ENCODE assay signal across 1 cellular context in the genomic region with DNA sequence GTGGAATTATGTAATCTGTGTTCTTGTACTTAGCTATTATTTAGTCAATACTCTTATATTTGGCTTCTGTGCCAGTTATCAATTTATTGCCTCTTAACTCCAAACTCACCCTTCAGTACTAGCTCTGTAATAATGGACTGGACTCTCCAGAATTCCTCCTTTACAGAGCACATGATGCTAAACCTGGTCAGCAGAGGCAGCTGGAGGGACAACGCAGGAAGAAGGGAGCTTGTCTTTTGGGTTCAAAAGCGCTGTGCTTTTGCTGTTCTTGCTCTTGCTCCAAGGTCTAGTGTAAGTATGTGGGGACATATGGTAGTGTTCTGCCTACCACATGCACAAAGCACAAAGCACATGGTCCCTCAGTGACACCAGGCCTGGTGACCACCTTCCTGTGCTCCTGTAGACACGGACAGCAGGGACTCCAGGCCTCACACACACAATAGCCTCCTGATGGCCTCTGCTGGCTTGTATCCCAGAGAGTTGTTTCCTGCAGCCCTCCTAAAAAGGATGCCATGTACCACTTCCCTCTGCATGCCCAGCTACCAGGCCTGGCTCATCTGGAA.
TF ChIP-seq lines count a peak whose summit lies in the region.

No MANE protein-coding gene starts in this region.

TF ChIP-seq in HCT116, 20 proteins besides CTCF, POLR2A, EP300 and RAD21:
- no peak for TF ChIP-seq ZNF274 (IDR thresholded peaks at IDR 0.05; ENCODE audit: low read depth, low read length)
- TF ChIP-seq POLR2AphosphoS5 (IDR thresholded peaks at IDR 0.05; ENCODE audit: low read depth, low read length) = no peak
- TF ChIP-seq CEBPB (IDR thresholded peaks at IDR 0.05; ENCODE audit: low read depth) = no peak
- no peak for TF ChIP-seq CBX3 (IDR thresholded peaks at IDR 0.05; ENCODE audit: low read depth)
- TF ChIP-seq ELF1 (IDR thresholded peaks at IDR 0.05; ENCODE audit: borderline replicate concordance, low read depth) = no peak
- no peak for TF ChIP-seq EZH2phosphoT487 (IDR thresholded peaks at IDR 0.05; ENCODE audit: borderline replicate concordance)
- no peak for TF ChIP-seq FOSL1 (IDR thresholded peaks at IDR 0.05; ENCODE audit: low read depth)
- TF ChIP-seq EZH2 (IDR thresholded peaks at IDR 0.05) = no peak
- TF ChIP-seq, protein P1, sequence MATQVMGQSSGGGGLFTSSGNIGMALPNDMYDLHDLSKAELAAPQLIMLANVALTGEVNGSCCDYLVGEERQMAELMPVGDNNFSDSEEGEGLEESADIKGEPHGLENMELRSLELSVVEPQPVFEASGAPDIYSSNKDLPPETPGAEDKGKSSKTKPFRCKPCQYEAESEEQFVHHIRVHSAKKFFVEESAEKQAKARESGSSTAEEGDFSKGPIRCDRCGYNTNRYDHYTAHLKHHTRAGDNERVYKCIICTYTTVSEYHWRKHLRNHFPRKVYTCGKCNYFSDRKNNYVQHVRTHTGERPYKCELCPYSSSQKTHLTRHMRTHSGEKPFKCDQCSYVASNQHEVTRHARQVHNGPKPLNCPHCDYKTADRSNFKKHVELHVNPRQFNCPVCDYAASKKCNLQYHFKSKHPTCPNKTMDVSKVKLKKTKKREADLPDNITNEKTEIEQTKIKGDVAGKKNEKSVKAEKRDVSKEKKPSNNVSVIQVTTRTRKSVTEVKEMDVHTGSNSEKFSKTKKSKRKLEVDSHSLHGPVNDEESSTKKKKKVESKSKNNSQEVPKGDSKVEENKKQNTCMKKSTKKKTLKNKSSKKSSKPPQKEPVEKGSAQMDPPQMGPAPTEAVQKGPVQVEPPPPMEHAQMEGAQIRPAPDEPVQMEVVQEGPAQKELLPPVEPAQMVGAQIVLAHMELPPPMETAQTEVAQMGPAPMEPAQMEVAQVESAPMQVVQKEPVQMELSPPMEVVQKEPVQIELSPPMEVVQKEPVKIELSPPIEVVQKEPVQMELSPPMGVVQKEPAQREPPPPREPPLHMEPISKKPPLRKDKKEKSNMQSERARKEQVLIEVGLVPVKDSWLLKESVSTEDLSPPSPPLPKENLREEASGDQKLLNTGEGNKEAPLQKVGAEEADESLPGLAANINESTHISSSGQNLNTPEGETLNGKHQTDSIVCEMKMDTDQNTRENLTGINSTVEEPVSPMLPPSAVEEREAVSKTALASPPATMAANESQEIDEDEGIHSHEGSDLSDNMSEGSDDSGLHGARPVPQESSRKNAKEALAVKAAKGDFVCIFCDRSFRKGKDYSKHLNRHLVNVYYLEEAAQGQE (IDR thresholded peaks at IDR 0.05; ENCODE audit: low read depth) = no peak
- TF ChIP-seq, protein P2, sequence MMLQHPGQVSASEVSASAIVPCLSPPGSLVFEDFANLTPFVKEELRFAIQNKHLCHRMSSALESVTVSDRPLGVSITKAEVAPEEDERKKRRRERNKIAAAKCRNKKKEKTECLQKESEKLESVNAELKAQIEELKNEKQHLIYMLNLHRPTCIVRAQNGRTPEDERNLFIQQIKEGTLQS (IDR thresholded peaks at IDR 0.05) = no peak
- TF ChIP-seq SIN3A (IDR thresholded peaks at IDR 0.05; ENCODE audit: low read depth) = no peak
- TF ChIP-seq ZFX (IDR thresholded peaks at IDR 0.05) = no peak
- no peak for TF ChIP-seq EGR1 (IDR thresholded peaks at IDR 0.05; ENCODE audit: low read depth)
- no peak for TF ChIP-seq SP1 (IDR thresholded peaks at IDR 0.05; ENCODE audit: low read depth)
- TF ChIP-seq YY1 (IDR thresholded peaks at IDR 0.05; ENCODE audit: extremely low read depth, insufficient replicate concordance, low read depth, low read length) = no peak
- no peak for TF ChIP-seq MAX (IDR thresholded peaks at IDR 0.05)
- no peak for TF ChIP-seq SRF (IDR thresholded peaks at IDR 0.05; ENCODE audit: low read depth)
